ENCODE assay signal across 1 cellular context in the genomic region with DNA sequence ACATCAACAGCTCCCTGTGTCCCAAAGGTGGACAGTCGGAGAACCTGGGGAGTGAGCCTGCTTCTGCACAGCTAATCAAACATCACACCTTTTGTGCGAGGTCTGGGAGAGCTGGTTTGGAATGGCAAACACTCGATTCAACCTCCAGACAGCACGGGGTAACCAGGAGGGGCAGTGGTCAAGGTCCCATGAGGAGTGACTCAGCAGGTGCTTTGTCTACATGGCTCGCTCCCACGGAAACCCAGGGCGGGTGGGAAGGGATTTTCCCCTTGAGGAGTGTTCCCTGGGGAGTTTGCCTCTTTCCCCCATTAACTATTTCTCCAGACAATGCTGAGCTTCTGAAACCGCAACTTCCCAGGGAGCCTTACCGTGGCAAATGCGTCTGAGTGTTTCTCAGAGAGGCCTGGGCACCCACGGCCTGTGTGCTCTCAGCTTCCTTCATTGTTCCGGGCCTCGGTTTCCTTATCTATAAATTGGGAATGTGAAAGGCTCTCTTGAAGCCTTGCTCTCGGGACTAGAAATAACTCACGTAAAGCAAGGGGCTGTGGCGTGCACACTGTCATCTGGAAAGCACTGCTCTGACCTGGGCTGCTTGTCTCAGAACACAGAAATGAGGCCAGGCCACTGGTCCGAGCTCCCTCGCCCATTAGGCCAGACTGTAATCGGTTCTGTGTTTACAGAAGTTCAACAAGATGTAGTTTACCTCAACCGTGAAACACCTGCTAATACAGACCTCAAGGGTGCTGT.
TF ChIP-seq lines count a peak whose summit lies in the region.

No MANE protein-coding gene starts in this region.

TF ChIP-seq in HepG2, 621 proteins besides CTCF, POLR2A, EP300 and RAD21 (continued from another document and continues in another):
- TF ChIP-seq ZNF75D (CRISPR knock-in tag; IDR thresholded peaks at IDR 0.05; ENCODE audit: borderline replicate concordance): no peak
- TF ChIP-seq TBP (CRISPR knock-in tag; IDR thresholded peaks at IDR 0.05): no peak
- peak; percentile 75; the same call in 1 of the 2 replicates for TF ChIP-seq REPIN1 (CRISPR knock-in tag; IDR thresholded peaks at IDR 0.05; ENCODE audit: borderline replicate concordance, low read depth)
- TF ChIP-seq, protein P1, sequence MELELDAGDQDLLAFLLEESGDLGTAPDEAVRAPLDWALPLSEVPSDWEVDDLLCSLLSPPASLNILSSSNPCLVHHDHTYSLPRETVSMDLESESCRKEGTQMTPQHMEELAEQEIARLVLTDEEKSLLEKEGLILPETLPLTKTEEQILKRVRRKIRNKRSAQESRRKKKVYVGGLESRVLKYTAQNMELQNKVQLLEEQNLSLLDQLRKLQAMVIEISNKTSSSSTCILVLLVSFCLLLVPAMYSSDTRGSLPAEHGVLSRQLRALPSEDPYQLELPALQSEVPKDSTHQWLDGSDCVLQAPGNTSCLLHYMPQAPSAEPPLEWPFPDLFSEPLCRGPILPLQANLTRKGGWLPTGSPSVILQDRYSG (CRISPR knock-in tag; IDR thresholded peaks at IDR 0.05): no peak
- TF ChIP-seq MIER3 (CRISPR knock-in tag; IDR thresholded peaks at IDR 0.05; ENCODE audit: borderline replicate concordance): peak; percentile 53; the same call in 1 of the 2 replicates
- TF ChIP-seq, protein P2, sequence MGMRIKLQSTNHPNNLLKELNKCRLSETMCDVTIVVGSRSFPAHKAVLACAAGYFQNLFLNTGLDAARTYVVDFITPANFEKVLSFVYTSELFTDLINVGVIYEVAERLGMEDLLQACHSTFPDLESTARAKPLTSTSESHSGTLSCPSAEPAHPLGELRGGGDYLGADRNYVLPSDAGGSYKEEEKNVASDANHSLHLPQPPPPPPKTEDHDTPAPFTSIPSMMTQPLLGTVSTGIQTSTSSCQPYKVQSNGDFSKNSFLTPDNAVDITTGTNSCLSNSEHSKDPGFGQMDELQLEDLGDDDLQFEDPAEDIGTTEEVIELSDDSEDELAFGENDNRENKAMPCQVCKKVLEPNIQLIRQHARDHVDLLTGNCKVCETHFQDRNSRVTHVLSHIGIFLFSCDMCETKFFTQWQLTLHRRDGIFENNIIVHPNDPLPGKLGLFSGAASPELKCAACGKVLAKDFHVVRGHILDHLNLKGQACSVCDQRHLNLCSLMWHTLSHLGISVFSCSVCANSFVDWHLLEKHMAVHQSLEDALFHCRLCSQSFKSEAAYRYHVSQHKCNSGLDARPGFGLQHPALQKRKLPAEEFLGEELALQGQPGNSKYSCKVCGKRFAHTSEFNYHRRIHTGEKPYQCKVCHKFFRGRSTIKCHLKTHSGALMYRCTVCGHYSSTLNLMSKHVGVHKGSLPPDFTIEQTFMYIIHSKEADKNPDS (CRISPR knock-in tag; IDR thresholded peaks at IDR 0.05): no peak
- TF ChIP-seq ZNF138 (CRISPR knock-in tag; IDR thresholded peaks at IDR 0.05; ENCODE audit: low read depth): no peak
- no peak for TF ChIP-seq ZFP37 (CRISPR knock-in tag; IDR thresholded peaks at IDR 0.05; ENCODE audit: borderline replicate concordance)
- TF ChIP-seq, protein P3, sequence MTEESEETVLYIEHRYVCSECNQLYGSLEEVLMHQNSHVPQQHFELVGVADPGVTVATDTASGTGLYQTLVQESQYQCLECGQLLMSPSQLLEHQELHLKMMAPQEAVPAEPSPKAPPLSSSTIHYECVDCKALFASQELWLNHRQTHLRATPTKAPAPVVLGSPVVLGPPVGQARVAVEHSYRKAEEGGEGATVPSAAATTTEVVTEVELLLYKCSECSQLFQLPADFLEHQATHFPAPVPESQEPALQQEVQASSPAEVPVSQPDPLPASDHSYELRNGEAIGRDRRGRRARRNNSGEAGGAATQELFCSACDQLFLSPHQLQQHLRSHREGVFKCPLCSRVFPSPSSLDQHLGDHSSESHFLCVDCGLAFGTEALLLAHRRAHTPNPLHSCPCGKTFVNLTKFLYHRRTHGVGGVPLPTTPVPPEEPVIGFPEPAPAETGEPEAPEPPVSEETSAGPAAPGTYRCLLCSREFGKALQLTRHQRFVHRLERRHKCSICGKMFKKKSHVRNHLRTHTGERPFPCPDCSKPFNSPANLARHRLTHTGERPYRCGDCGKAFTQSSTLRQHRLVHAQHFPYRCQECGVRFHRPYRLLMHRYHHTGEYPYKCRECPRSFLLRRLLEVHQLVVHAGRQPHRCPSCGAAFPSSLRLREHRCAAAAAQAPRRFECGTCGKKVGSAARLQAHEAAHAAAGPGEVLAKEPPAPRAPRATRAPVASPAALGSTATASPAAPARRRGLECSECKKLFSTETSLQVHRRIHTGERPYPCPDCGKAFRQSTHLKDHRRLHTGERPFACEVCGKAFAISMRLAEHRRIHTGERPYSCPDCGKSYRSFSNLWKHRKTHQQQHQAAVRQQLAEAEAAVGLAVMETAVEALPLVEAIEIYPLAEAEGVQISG (CRISPR knock-in tag; IDR thresholded peaks at IDR 0.05): peak; percentile 59
- peak; percentile 99 for TF ChIP-seq TBX2 (CRISPR knock-in tag; IDR thresholded peaks at IDR 0.05; ENCODE audit: borderline replicate concordance)
- no peak for TF ChIP-seq ZNF501 (CRISPR knock-in tag; IDR thresholded peaks at IDR 0.05)
- TF ChIP-seq, protein P4, sequence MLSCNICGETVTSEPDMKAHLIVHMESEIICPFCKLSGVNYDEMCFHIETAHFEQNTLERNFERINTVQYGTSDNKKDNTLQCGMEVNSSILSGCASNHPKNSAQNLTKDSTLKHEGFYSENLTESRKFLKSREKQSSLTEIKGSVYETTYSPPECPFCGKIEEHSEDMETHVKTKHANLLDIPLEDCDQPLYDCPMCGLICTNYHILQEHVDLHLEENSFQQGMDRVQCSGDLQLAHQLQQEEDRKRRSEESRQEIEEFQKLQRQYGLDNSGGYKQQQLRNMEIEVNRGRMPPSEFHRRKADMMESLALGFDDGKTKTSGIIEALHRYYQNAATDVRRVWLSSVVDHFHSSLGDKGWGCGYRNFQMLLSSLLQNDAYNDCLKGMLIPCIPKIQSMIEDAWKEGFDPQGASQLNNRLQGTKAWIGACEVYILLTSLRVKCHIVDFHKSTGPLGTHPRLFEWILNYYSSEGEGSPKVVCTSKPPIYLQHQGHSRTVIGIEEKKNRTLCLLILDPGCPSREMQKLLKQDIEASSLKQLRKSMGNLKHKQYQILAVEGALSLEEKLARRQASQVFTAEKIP (CRISPR knock-in tag; IDR thresholded peaks at IDR 0.05; ENCODE audit: borderline replicate concordance): no peak
- TF ChIP-seq ZKSCAN5 (CRISPR knock-in tag; IDR thresholded peaks at IDR 0.05): no peak
- peak; percentile 58; the same call in 1 of the 2 replicates for TF ChIP-seq RERE (CRISPR knock-in tag; IDR thresholded peaks at IDR 0.05; ENCODE audit: low read depth)
- TF ChIP-seq NCOA1 (CRISPR knock-in tag; IDR thresholded peaks at IDR 0.05): no peak
- TF ChIP-seq IKZF1 (IDR thresholded peaks at IDR 0.05): no peak
- no peak for TF ChIP-seq DDIT3 (CRISPR knock-in tag; IDR thresholded peaks at IDR 0.05)
- TF ChIP-seq ZNF547 (CRISPR knock-in tag; IDR thresholded peaks at IDR 0.05): no peak
- TF ChIP-seq ZFP41 (CRISPR knock-in tag; IDR thresholded peaks at IDR 0.05; ENCODE audit: borderline replicate concordance): no peak
- TF ChIP-seq ZNF766 (CRISPR knock-in tag; IDR thresholded peaks at IDR 0.05; ENCODE audit: borderline replicate concordance): no peak
- TF ChIP-seq, protein P5, sequence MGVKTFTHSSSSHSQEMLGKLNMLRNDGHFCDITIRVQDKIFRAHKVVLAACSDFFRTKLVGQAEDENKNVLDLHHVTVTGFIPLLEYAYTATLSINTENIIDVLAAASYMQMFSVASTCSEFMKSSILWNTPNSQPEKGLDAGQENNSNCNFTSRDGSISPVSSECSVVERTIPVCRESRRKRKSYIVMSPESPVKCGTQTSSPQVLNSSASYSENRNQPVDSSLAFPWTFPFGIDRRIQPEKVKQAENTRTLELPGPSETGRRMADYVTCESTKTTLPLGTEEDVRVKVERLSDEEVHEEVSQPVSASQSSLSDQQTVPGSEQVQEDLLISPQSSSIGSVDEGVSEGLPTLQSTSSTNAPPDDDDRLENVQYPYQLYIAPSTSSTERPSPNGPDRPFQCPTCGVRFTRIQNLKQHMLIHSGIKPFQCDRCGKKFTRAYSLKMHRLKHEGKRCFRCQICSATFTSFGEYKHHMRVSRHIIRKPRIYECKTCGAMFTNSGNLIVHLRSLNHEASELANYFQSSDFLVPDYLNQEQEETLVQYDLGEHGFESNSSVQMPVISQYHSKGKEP (CRISPR knock-in tag; IDR thresholded peaks at IDR 0.05): no peak
- 0 out of 2 replicates have a peak, but pooled peaks have one; percentile 39 for TF ChIP-seq NR2F2 (IDR thresholded peaks at IDR 0.05; ENCODE audit: borderline replicate concordance, low read depth)
- no peak for TF ChIP-seq TOPORS (CRISPR knock-in tag; IDR thresholded peaks at IDR 0.05)
- 0 out of 2 replicates have a peak, but pooled peaks have one; percentile 52 for TF ChIP-seq ZBTB42 (CRISPR knock-in tag; IDR thresholded peaks at IDR 0.05)
- TF ChIP-seq TMF1 (CRISPR knock-in tag; IDR thresholded peaks at IDR 0.05; ENCODE audit: low read depth): peak; percentile 47; the same call in 1 of the 2 replicates
- no peak for TF ChIP-seq CSRNP2 (CRISPR knock-in tag; conservative IDR thresholded peaks at IDR 0.05; ENCODE audit: low read depth)
- TF ChIP-seq, protein P6, sequence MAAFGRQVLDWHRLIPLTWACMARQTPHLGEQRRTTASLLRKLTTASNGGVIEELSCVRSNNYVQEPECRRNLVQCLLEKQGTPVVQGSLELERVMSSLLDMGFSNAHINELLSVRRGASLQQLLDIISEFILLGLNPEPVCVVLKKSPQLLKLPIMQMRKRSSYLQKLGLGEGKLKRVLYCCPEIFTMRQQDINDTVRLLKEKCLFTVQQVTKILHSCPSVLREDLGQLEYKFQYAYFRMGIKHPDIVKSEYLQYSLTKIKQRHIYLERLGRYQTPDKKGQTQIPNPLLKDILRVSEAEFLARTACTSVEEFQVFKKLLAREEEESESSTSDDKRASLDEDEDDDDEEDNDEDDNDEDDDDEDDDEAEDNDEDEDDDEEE (CRISPR knock-in tag; IDR thresholded peaks at IDR 0.05): no peak
- no peak for TF ChIP-seq IKZF4 (CRISPR knock-in tag; IDR thresholded peaks at IDR 0.05; ENCODE audit: borderline replicate concordance, low read depth, not compliant biosample characterization)
- no peak for TF ChIP-seq ZNF512 (CRISPR knock-in tag; IDR thresholded peaks at IDR 0.05)
- no peak for TF ChIP-seq ZNF562 (CRISPR knock-in tag; IDR thresholded peaks at IDR 0.05; ENCODE audit: borderline replicate concordance)
- TF ChIP-seq HNRNPL (IDR thresholded peaks at IDR 0.05; ENCODE audit: low read depth, low read length): no peak
- peak; percentile 82 for TF ChIP-seq ATF3 (CRISPR knock-in tag; IDR thresholded peaks at IDR 0.05)
